Comparison of ENCODE assay signal across 1 cellular context in genomic region chr1:93080424-93080823, GRCh38.
TF ChIP-seq lines count a peak whose summit lies in the region.

No MANE protein-coding gene starts in this region.

TF ChIP-seq in K562, 482 proteins besides CTCF, POLR2A, EP300 and RAD21 (continued from another document):
- no peak for TF ChIP-seq ID3 (CRISPR knock-in tag; IDR thresholded peaks at IDR 0.05)
- no peak for TF ChIP-seq ID3 (tag; IDR thresholded peaks at IDR 0.05)
- TF ChIP-seq ETV1 (tag; conservative IDR thresholded peaks at IDR 0.05; ENCODE audit: low read depth), result peak; percentile 64
- TF ChIP-seq MNT (conservative IDR thresholded peaks at IDR 0.05), result peak in 1 of 2 experiments; percentile 43; a peak in 2 of 4 replicates
- TF ChIP-seq MEF2A (IDR thresholded peaks at IDR 0.05; ENCODE audit: control insufficient read depth, low read depth, low read length), result no peak
- 0 out of 4 replicates have a peak, but pooled peaks have one; percentile 13 to 38 for TF ChIP-seq ZNF318 (IDR thresholded peaks at IDR 0.05; ENCODE audit: borderline replicate concordance in 1 of 2, low read depth in 1 of 2)
- no peak for TF ChIP-seq ZKSCAN1 (IDR thresholded peaks at IDR 0.05; ENCODE audit: low read depth, low read length)
- TF ChIP-seq RCOR1 (IDR thresholded peaks at IDR 0.05; ENCODE audit: borderline replicate concordance in 1 of 2, low read depth in 2 of 2, low read length in 2 of 2), result peak in 1 of 2 experiments; percentile 84; a peak in 2 of 4 replicates
- no peak for TF ChIP-seq CBFA2T2 (conservative IDR thresholded peaks at IDR 0.05)
- no peak for TF ChIP-seq YY1 (IDR thresholded peaks at IDR 0.05; ENCODE audit: borderline replicate concordance in 1 of 3, control insufficient read depth in 1 of 3, extremely low read depth in 1 of 3, insufficient read depth in 3 of 3, insufficient read length in 1 of 3, insufficient replicate concordance in 2 of 3, low read depth in 1 of 3, low read length in 2 of 3)
- TF ChIP-seq FOXK2 (conservative IDR thresholded peaks at IDR 0.05 in 1 of 2, IDR thresholded peaks at IDR 0.05 in 1 of 2; ENCODE audit: low read depth in 2 of 2), result peak; percentile 54 to 55; a peak in 3 of 4 replicates
- no peak for TF ChIP-seq ZNF551 (CRISPR knock-in tag; IDR thresholded peaks at IDR 0.05)
- 0 out of 2 replicates have a peak, but pooled peaks have one; percentile 43 for TF ChIP-seq LARP7 (IDR thresholded peaks at IDR 0.05)
- TF ChIP-seq RBM39 (optimal IDR thresholded peaks at IDR 0.05; ENCODE audit: low read depth, low read length), result no peak
- TF ChIP-seq GTF3C2 (IDR thresholded peaks at IDR 0.05; ENCODE audit: borderline replicate concordance, extremely low read depth, insufficient read length), result no peak
- peak; percentile 54; the same call in 1 of the 2 replicates for TF ChIP-seq ZFX (CRISPR knock-in tag; IDR thresholded peaks at IDR 0.05)
- TF ChIP-seq SMAD4 (CRISPR knock-in tag; conservative IDR thresholded peaks at IDR 0.05), result no peak
- TF ChIP-seq ZSCAN29 (IDR thresholded peaks at IDR 0.05), result no peak
- TF ChIP-seq ZFP1 (CRISPR knock-in tag; IDR thresholded peaks at IDR 0.05), result no peak
- TF ChIP-seq GTF2F1 (IDR thresholded peaks at IDR 0.05; ENCODE audit: low read depth, low read length), result no peak
- TF ChIP-seq GATA2 (CRISPR knock-in tag; IDR thresholded peaks at IDR 0.05), result no peak
- 0 out of 2 replicates have a peak, but pooled peaks have one; percentile 50 for TF ChIP-seq HMBOX1 (IDR thresholded peaks at IDR 0.05)
- TF ChIP-seq ZNF347 (CRISPR knock-in tag; IDR thresholded peaks at IDR 0.05; ENCODE audit: low read depth), result no peak
- no peak for TF ChIP-seq SRSF9 (IDR thresholded peaks at IDR 0.05; ENCODE audit: borderline replicate concordance, low read depth, low read length)
- TF ChIP-seq FOXA1 (IDR thresholded peaks at IDR 0.05; ENCODE audit: borderline replicate concordance), result no peak
- 0 out of 2 replicates have a peak, but pooled peaks have one; percentile 23 for TF ChIP-seq ZBTB40 (IDR thresholded peaks at IDR 0.05)
- TF ChIP-seq ZBTB40 (CRISPR knock-in tag; IDR thresholded peaks at IDR 0.05), result no peak
- no peak for TF ChIP-seq MYNN (IDR thresholded peaks at IDR 0.05)
- TF ChIP-seq MYNN (CRISPR knock-in tag; IDR thresholded peaks at IDR 0.05), result no peak
